Comparison of ENCODE assay signal across 10 cellular contexts in genomic region chr21:34881421-34881820, GRCh38.
DNase-seq lines count a peak whose midpoint lies in the region; ATAC-seq, FAIRE-seq and TF ChIP-seq lines count a peak whose summit lies in the region.
"Had no signal": no experiment of that assay in that cellular context is flagged by ENCODE, and none has a peak within 500 bp of the region (broad histone marks: within the 10 kb centered on the region; RNA-seq: fewer than 3 reads in every experiment).

No MANE protein-coding gene starts in this region.

- peak; percentile 75 for DNase-seq in ELR (ENCODE audit: low read depth)
- DNase-seq in RCC 7860 (ENCODE audit: low spot score): peak; percentile 75
- DNase-seq in epithelial cell of esophagus (ENCODE audit: low read depth): no peak
- DNase-seq in gastrocnemius medialis: no peak
- no peak for DNase-seq in GM12892 (ENCODE audit: insufficient read length)
- no peak for DNase-seq in NCI-H1694 (lab: John Stamatoyannopoulos, UW)
- DNase-seq in epidermal melanocyte (ENCODE audit: insufficient read length, low spot score): no peak
- DNase-seq: aorta had no signal

- no peak for FAIRE-seq in RCC 7860 (lab: Jason Lieb, UNC)
- FAIRE-seq in GM12892 (lab: Jason Lieb, UNC): no peak
- FAIRE-seq: TTC549 had no signal

- in situ Hi-C loops in gastrocnemius medialis (cut with MboI; ENCODE audit: low sequenced_read_pairs in 4 of 4): loop anchor here (10.0 kb wide), 4 partner anchors 87 to 1053 kb away; no protein-coding TSS in a partner anchor

- no peaks in the 10 kb centered on the region for H3K9me3 ChIP-seq in gastrocnemius medialis

- H3K27ac ChIP-seq in skin epidermis (peak overlapping the region in 12 of 21 experiments; percentile 13 to 100 (median 69)), gastrocnemius medialis (peak overlapping the region in 2 of 4 donors; percentile 82 to 91)

- TF ChIP-seq CTCF in epithelial cell of esophagus (IDR thresholded peaks at IDR 0.05; ENCODE audit: insufficient read depth, low read depth, low read length, missing control alignments): no peak
- TF ChIP-seq CTCF in gastrocnemius medialis (IDR thresholded peaks at IDR 0.05 in 4 of 5, conservative IDR thresholded peaks at IDR 0.05 in 1 of 5): no peak

- TF ChIP-seq POLR2A in gastrocnemius medialis (IDR thresholded peaks at IDR 0.05) (no peak), GM12892 (IDR thresholded peaks at IDR 0.05; ENCODE audit: low read depth, low read length) (no peak)

- peaks cover 0 to 21% of the 10 kb centered on the region in 2 donors for H3K4me1 ChIP-seq in gastrocnemius medialis

- H3K36me3 ChIP-seq in gastrocnemius medialis: peaks cover 0 to 23% of the 10 kb centered on the region in 2 donors

- peaks cover 0 to 14% (median 13%) of the 10 kb centered on the region in 3 donors for H3K27me3 ChIP-seq in gastrocnemius medialis

- ATAC-seq in gastrocnemius medialis: no peak

- intact Hi-C loops in gastrocnemius medialis (cut with DNase I; ENCODE audit: low total_unique reads): loop anchor here (10.0 kb wide), 2 partner anchors 267 to 323 kb away; partner anchors contain the start of gene RCAN1

- peak overlapping the region; percentile 34 for H3K4me3 ChIP-seq in epithelial cell of esophagus (ENCODE audit: low read length)
- peak overlapping the region in 3 of 7 experiments; percentile 0 to 78 (median 8) for H3K4me3 ChIP-seq in skin epidermis
- H3K4me3 ChIP-seq in gastrocnemius medialis: no peak overlapping the region

Comparison
In these comparisons a context has a peak if more than half of its experiments do, and no peak if none do; other contexts are left out.
1. DNase-seq: peak in ELR (single experiment) and RCC 7860 (single experiment); none in epithelial cell of esophagus (single experiment), gastrocnemius medialis (0 of 2), GM12892 (single experiment), NCI-H1694 (single experiment) and epidermal melanocyte (single experiment).